ENCODE assay signal across 8 cellular contexts in the genomic region with DNA sequence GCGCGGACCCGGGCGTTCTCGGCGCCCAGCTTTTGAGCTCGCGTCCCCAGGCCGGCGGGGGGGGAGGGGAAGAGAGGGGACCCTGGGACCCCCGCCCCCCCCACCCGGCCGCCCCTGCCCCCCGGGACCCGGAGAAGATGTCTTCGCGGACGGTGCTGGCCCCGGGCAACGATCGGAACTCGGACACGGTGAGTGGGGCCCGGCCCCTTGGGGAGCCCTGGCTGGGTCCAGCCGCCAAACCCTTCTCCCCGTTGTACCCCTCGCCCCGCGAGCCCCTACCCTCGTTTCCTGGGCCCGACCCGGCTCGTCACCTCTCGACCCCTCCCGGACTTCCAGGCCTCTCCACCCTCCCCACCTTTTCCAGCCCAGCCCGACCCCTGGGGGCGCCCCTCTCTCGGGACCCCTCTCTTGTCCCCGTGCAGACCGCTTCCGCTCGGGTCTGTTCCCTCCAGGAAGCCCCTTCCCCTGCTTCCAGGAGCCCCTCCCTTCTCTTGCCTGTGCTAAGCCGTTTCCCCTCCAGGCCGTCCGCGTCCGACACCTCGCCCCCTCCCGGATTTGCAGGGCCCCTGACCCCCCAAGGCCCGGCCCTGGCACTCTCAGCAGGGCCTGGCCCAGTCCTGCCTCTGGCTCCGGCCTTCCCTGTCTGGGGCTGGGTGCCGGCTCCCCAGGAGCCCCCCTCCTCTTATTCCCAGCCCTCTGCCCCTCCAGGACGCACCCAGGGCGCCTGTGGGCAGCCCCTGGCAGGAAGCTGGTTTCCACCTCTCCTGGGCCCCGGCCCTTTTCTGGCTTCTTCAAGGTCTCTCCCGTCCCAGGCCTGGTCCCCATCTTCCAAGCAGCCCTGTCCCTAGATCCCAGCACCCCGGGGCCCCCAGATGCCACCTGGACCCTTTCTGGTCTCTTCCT. TPM values are rescaled to one million over a fixed set of nuclear protein-coding genes. Genes with fewer than 3 reads are reported as not detected.
DNase-seq lines count a peak whose midpoint lies in the region; ATAC-seq and TF ChIP-seq lines count a peak whose summit lies in the region.

No MANE protein-coding gene starts in this region.

- ATAC-seq in PC-3 (0 out of 2 replicates have a peak, but pooled peaks have one; percentile 22), GM19023 (IDR thresholded peaks at IDR 0.05; ENCODE audit: unreplicated experiment) (no peak)

- H3K4me3 ChIP-seq in PC-3 (ENCODE audit: low read length) = peak overlapping the region; percentile 76
- H3K4me3 ChIP-seq in vagina = peak overlapping the region; percentile 87 to 97

- peak overlapping the region; percentile 79 for H3K4me3 Mint-ChIP-seq in mesothelial cell of epicardium

- H3K27me3 ChIP-seq in PC-3 (ENCODE audit: low read length) (no peaks in the 10 kb centered on the region), vagina (no peaks in the 10 kb centered on the region)

- intact Hi-C loops in PC-3 (cut with micrococcal nuclease) = loop anchor here (10.0 kb wide), 1 partner anchor 237 kb away; no protein-coding TSS in a partner anchor
- intact Hi-C loops in vagina (cut with DNase I) = no loop called here

- no peak for DNase-seq in PC-3
- DNase-seq in dermis blood vessel endothelial cell = peak; percentile 37
- peak in 1 of 2 experiments; percentile 47 for DNase-seq in mesothelial cell of epicardium (ENCODE audit: low spot score in 2 of 2, unreplicated experiment in 2 of 2)
- no peak for DNase-seq in vagina (ENCODE audit: extremely low spot score in 2 of 2)
- DNase-seq in NCI-H526 treated with DMSO at 0.1 percent for 48 hours (lab: John Stamatoyannopoulos, UW) = no peak
- no peak for DNase-seq in kidney tubule cell (ENCODE audit: low spot score)

- TF ChIP-seq CTCF in PC-3 (conservative IDR thresholded peaks at IDR 0.05; ENCODE audit: low read depth, low read length) = no peak
- TF ChIP-seq CTCF in mesothelial cell of epicardium (IDR thresholded peaks at IDR 0.05; ENCODE audit: unreplicated experiment) = no peak
- TF ChIP-seq CTCF in vagina (IDR thresholded peaks at IDR 0.05) = no peak

- H3K4me2 ChIP-seq in PC-3 (ENCODE audit: low read length) = peak overlapping the region; percentile 92

- no peak overlapping the region for H2AFZ ChIP-seq in PC-3 (ENCODE audit: low read length)

- H3K27ac ChIP-seq in PC-3 (ENCODE audit: low read length) = no peak overlapping the region
- peak overlapping the region; percentile 82 for H3K27ac ChIP-seq in vagina

- no peak for TF ChIP-seq POLR2A in vagina (IDR thresholded peaks at IDR 0.05)

- POLR2A ChIA-PET in PC-3 (lab: Charles Lee; ENCODE audit: unreplicated experiment) = no interaction called here

- H3K4me1 ChIP-seq in ES-I3 (ENCODE audit: insufficient read depth, low read length) (no peaks in the 10 kb centered on the region), PC-3 (ENCODE audit: insufficient read depth, low read length) (peaks cover 10% of the 10 kb centered on the region; the same call in 1 of the 2 replicates), vagina (peaks cover 62% of the 10 kb centered on the region)

- peak overlapping the region; percentile 73 for H3K9ac ChIP-seq in ES-I3 (ENCODE audit: low read depth, low read length)
- peak overlapping the region; percentile 45 for H3K9ac ChIP-seq in PC-3 (ENCODE audit: low read length)

- H3K36me3 ChIP-seq in ES-I3 (ENCODE audit: insufficient read depth, low read length) (no peaks in the 10 kb centered on the region), PC-3 (ENCODE audit: low read depth, low read length) (no peaks in the 10 kb centered on the region), vagina (no peaks in the 10 kb centered on the region)

- no peaks in the 10 kb centered on the region for H3K9me3 Mint-ChIP-seq in mesothelial cell of epicardium

- peak overlapping the region; percentile 75 for H3K27ac Mint-ChIP-seq in mesothelial cell of epicardium

- no peaks in the 10 kb centered on the region for H3K27me3 Mint-ChIP-seq in mesothelial cell of epicardium (ENCODE audit: low read depth)

- H3K9me3 ChIP-seq in ES-I3 (ENCODE audit: control insufficient read depth, insufficient read depth, low read length) = no peaks in the 10 kb centered on the region
- no peaks in the 10 kb centered on the region for H3K9me3 ChIP-seq in PC-3 (ENCODE audit: low read length)
- no peaks in the 10 kb centered on the region for H3K9me3 ChIP-seq in vagina

- no peaks in the 10 kb centered on the region for H3K36me3 Mint-ChIP-seq in mesothelial cell of epicardium

- CTCF ChIA-PET in PC-3 (lab: Charles Lee) = interaction anchor here (0.6 to 0.7 kb wide), 3 partner anchors 32 to 192 kb away, joined by 3 to 13 read pairs (median 4); no protein-coding TSS in a partner anchor

- no peaks in the 10 kb centered on the region for H4K20me1 ChIP-seq in PC-3 (ENCODE audit: low read length)

- no peaks in the 10 kb centered on the region for H3K9me2 ChIP-seq in PC-3 (replicated peaks; ENCODE audit: low read length)

- H3K4me1 Mint-ChIP-seq in mesothelial cell of epicardium = peaks cover 22% of the 10 kb centered on the region

- BruUV-seq in PC-3 (replicated peaks; lab: Mats Ljungman, UMichigan) = no TSS peak

- H3F3A ChIP-seq in PC-3 (ENCODE audit: low read length, unreplicated experiment) = no peaks in the 10 kb centered on the region

- peaks cover 32% of the 10 kb centered on the region for H3K79me2 ChIP-seq in PC-3 (ENCODE audit: low read length)

RNA-seq across cellular contexts. Expression of a gene that starts 0.6 kb away (rescaled TPM):
- total RNA-seq in PC-3 (2014; rRNA removed) (12.1 and 21.8 TPM in 2 replicates), dermis blood vessel endothelial cell (14.0 and 32.1 TPM in 2 replicates), mesothelial cell of epicardium (58.6 to 64.9 TPM (median 63.7 TPM) in 3 replicates), vagina (16.7 TPM)

RNA-seq across cellular contexts. Expression of a gene that starts 6.5 kb away (rescaled TPM):
- not detected in 2 replicates for total RNA-seq in PC-3 (2014; rRNA removed)
- total RNA-seq in dermis blood vessel endothelial cell = 1.7 and 3.1 TPM in 2 replicates
- 1.4 to 1.7 TPM (median 1.6 TPM) in 3 replicates for total RNA-seq in mesothelial cell of epicardium
- 6.1 TPM for total RNA-seq in vagina
